8 cellular contexts compared by ENCODE assay signal in the genomic region with DNA sequence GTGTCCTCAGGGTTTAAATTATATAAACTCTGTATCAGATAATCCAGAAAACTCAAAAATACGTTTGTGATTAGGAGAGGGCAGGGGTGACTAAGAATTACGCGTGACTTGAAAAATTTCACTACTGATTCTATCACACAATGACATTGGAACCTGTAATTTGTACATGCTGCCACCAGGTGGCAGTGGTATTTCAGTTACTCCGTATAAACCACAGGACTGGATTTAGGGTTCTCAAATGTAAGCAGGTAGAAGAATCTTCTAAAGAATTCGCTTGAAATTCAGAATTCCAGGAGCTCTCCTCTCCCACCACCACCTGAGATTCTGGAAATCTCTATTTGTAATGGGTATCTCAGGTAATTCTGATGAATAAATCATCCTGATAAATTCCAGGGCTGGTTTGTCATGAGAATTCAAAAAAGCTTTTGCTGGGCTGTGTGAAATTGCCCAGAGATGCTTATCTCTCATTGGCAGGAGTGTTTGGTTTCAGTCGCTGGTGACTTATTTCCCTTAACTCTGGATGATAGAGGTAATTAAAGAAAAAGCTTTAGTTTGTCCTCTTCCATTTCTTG. TPM values are rescaled to one million over a fixed set of nuclear protein-coding genes. Genes with fewer than 3 reads are reported as not detected.
A peak's percentile ranks its signal among the peaks of the same experiment; 100 is the strongest.
DNase-seq lines count a peak whose midpoint lies in the region; ATAC-seq and TF ChIP-seq lines count a peak whose summit lies in the region.

No MANE protein-coding gene starts in this region.

- no peak overlapping the region for H2AFZ ChIP-seq in fibroblast of lung (ENCODE audit: low read length)

- TF ChIP-seq CTCF in C4-2B (conservative IDR thresholded peaks at IDR 0.05) = peak; percentile 76
- TF ChIP-seq CTCF in fibroblast of lung (conservative IDR thresholded peaks at IDR 0.05 in 1 of 2, IDR thresholded peaks at IDR 0.05 in 1 of 2; ENCODE audit: low read depth in 1 of 2, low read length in 2 of 2) = peak; percentile 18 to 40

- H3K27ac ChIP-seq in C4-2B (no peak overlapping the region), fibroblast of lung (ENCODE audit: insufficient read depth, low read length) (no peak overlapping the region)

- DNase-seq in T-helper 9 cell (peak; percentile 8), fibroblast of lung (ENCODE audit: low read depth in 2 of 2) (no peak)
- peak; percentile 58 for DNase-seq in stimulated activated CD8-positive, alpha-beta memory T cell treated with anti-CD3 and anti-CD28 coated beads, Interleukin-4, amount 100 ng/mL, for 48 hours

- H3K9me3 ChIP-seq in fibroblast of lung (ENCODE audit: control insufficient read depth, insufficient read depth, low read depth, low read length) = no peaks in the 10 kb centered on the region

- ATAC-seq in GM18517 (IDR thresholded peaks at IDR 0.05; ENCODE audit: unreplicated experiment) = peak; percentile 51
- no peak for ATAC-seq in HG03469 (IDR thresholded peaks at IDR 0.05; ENCODE audit: unreplicated experiment)
- no peak for ATAC-seq in GM19467 (IDR thresholded peaks at IDR 0.05; ENCODE audit: unreplicated experiment)
- ATAC-seq in HG02840 (IDR thresholded peaks at IDR 0.05; ENCODE audit: low FRiP score, unreplicated experiment) = no peak

- no peaks in the 10 kb centered on the region for H4K20me1 ChIP-seq in fibroblast of lung (ENCODE audit: control insufficient read depth, extremely low read depth, insufficient read depth, low read length)

- no peak overlapping the region for H3K4me2 ChIP-seq in fibroblast of lung (ENCODE audit: extremely low read depth, insufficient read depth, low read length)

- no peak overlapping the region for H3K4me3 ChIP-seq in fibroblast of lung (replicated peaks in 1 of 4; ENCODE audit: control extremely low read depth in 1 of 4, insufficient read depth in 1 of 4, low read depth in 3 of 4, low read length in 4 of 4)

- no peaks in the 10 kb centered on the region for H3K27me3 ChIP-seq in fibroblast of lung (ENCODE audit: control insufficient read depth, insufficient read depth, low read length)

- no peak overlapping the region for H3K9ac ChIP-seq in fibroblast of lung (ENCODE audit: insufficient read depth, low read length)

- no peaks in the 10 kb centered on the region for H3K4me1 ChIP-seq in fibroblast of lung (ENCODE audit: control insufficient read depth, extremely low read depth, insufficient read depth, low read length)

- H3K36me3 ChIP-seq in fibroblast of lung (ENCODE audit: control insufficient read depth, insufficient read depth, low read length) = no peaks in the 10 kb centered on the region

- no peaks in the 10 kb centered on the region for H3K79me2 ChIP-seq in fibroblast of lung (ENCODE audit: control insufficient read depth, insufficient read depth, low read length)

RNA-seq across cellular contexts. Expression of a gene that starts 1.7 kb away (rescaled TPM):
- not detected in 2 replicates for total RNA-seq in fibroblast of lung
- not detected in 2 replicates for polyA plus RNA-seq in fibroblast of lung
- polyA plus RNA-seq in fibroblast of lung (2012) = not detected in 2 replicates
- polyA minus RNA-seq in fibroblast of lung (ENCODE audit: low replicate concordance) = not detected in 2 replicates

RNA-seq across cellular contexts. Expression of a gene that starts 18.2 kb away (rescaled TPM):
- total RNA-seq in fibroblast of lung = not detected in 2 replicates
- polyA plus RNA-seq in fibroblast of lung = not detected in 2 replicates
- polyA plus RNA-seq in fibroblast of lung (2012) = not detected in 2 replicates
- not detected in 2 replicates for polyA minus RNA-seq in fibroblast of lung (ENCODE audit: low replicate concordance)

RNA-seq across cellular contexts. Expression of a gene that starts 50.1 kb away (rescaled TPM):
- total RNA-seq in fibroblast of lung = not detected in 2 replicates
- polyA plus RNA-seq in fibroblast of lung = not detected in 2 replicates
- not detected in 2 replicates for polyA plus RNA-seq in fibroblast of lung (2012)
- not detected in 2 replicates for polyA minus RNA-seq in fibroblast of lung (ENCODE audit: low replicate concordance)

Comparison
In these comparisons a context has a peak if more than half of its experiments do, and no peak if none do; other contexts are left out.
1. DNase-seq: peak in T-helper 9 cell (single experiment) and stimulated activated CD8-positive, alpha-beta memory T cell treated with anti-CD3 and anti-CD28 coated beads, Interleukin-4, amount 100 ng/mL, for 48 hours (single experiment); none in fibroblast of lung (0 of 2).